Comparison of ENCODE assay signal across 8 cellular contexts in genomic region chr7:36986429-36987362, GRCh38.
A peak's percentile ranks its signal among the peaks of the same experiment; 100 is the strongest.
DNase-seq lines count a peak whose midpoint lies in the region; ATAC-seq lines count a peak whose summit lies in the region.

No MANE protein-coding gene starts in this region.

- CTCF ChIA-PET in CD4-positive, alpha-beta memory T cell (lab: Charles Lee; ENCODE audit: partially characterized antibody) = interaction anchor here (0.8 to 6.0 kb wide), 23 partner anchors 10 to 498 kb away, joined by 3 to 54 read pairs (median 4); no protein-coding TSS in a partner anchor

- intact Hi-C loops in CD4-positive, alpha-beta memory T cell (cut with micrococcal nuclease) = loop anchor here (1.0 to 5.0 kb wide), 3 partner anchors 196 to 499 kb away; no protein-coding TSS in a partner anchor

- H3K27me3 Mint-ChIP-seq in CD4-positive, alpha-beta memory T cell = no peaks in the 10 kb centered on the region

- no peaks in the 10 kb centered on the region for H3K36me3 ChIP-seq in CD4-positive, alpha-beta memory T cell (ENCODE audit: insufficient read depth, low read length)
- no peaks in the 10 kb centered on the region for H3K36me3 ChIP-seq in ectodermal cell (ENCODE audit: control insufficient read depth, insufficient read depth, low read length)

- peak; percentile 30 to 50 (median 41) for DNase-seq in CD4-positive, alpha-beta memory T cell
- DNase-seq in H4 (ENCODE audit: low spot score) (peak; percentile 85), NCI-H2227 treated with DMSO at 0.1 percent for 48 hours (lab: John Stamatoyannopoulos, UW) (peak; percentile 87), lung microvascular endothelial cell (ENCODE audit: low read depth in 2 of 2) (peak; percentile 54 to 66)
- peak; percentile 72 to 76 for DNase-seq in activated CD4-positive, alpha-beta T cell treated with anti-CD3 and anti-CD28 coated beads, Interleukin-2, amount 50 U/mL, for 48 hours
- peak; percentile 18 to 28 for DNase-seq in stimulated activated CD8-positive, alpha-beta memory T cell treated with anti-CD3 and anti-CD28 coated beads, Interleukin-2, amount 100 ng/mL, for 1 hour (ENCODE audit: low read depth in 2 of 2)

- H3K9me3 Mint-ChIP-seq in CD4-positive, alpha-beta memory T cell = peaks cover 0 to 2% (median 0%) of the 10 kb centered on the region in 8 donors

- H3K9me3 ChIP-seq in CD4-positive, alpha-beta memory T cell (ENCODE audit: control insufficient read depth in 1 of 2, low read length in 2 of 2) = no peaks in the 10 kb centered on the region
- H3K9me3 ChIP-seq in ectodermal cell (ENCODE audit: control insufficient read depth, low read length) = no peaks in the 10 kb centered on the region

- H3K27me3 ChIP-seq in CD4-positive, alpha-beta memory T cell (ENCODE audit: insufficient read depth, low read length) = no peaks in the 10 kb centered on the region
- H3K27me3 ChIP-seq in ectodermal cell (ENCODE audit: control insufficient read depth, insufficient read depth, low read length, poor library complexity, severe bottlenecking) = no peaks in the 10 kb centered on the region

- no peak overlapping the region for H3K27ac ChIP-seq in CD4-positive, alpha-beta memory T cell (ENCODE audit: low read depth, low read length)
- H3K27ac ChIP-seq in ectodermal cell (ENCODE audit: insufficient read depth, low read depth, low read length, poor library complexity, severe bottlenecking) = peak overlapping the region; percentile 55

- POLR2A ChIA-PET in CD4-positive, alpha-beta memory T cell (lab: Charles Lee; ENCODE audit: partially characterized antibody) = interaction anchor here (0.7 kb wide), 1 partner anchor 10 kb away, joined by 3 read pairs; no protein-coding TSS in a partner anchor

- WGBS in ectodermal cell, 2 experiments = 43 to 49% methylated on average over 14 of the region's 14 CpGs

- H3K27ac Mint-ChIP-seq in CD4-positive, alpha-beta memory T cell = peak overlapping the region in 3 of 7 donors; percentile 36 to 88 (median 82)

- no peak overlapping the region for H3K4me3 ChIP-seq in CD4-positive, alpha-beta memory T cell (ENCODE audit: low read length in 2 of 2)
- no peak overlapping the region for H3K4me3 ChIP-seq in ectodermal cell (ENCODE audit: insufficient read depth, low read depth, low read length)

- H3K4me1 Mint-ChIP-seq in CD4-positive, alpha-beta memory T cell = peaks cover 25 to 43% (median 31%) of the 10 kb centered on the region in 4 donors

- H3K4me1 ChIP-seq in CD4-positive, alpha-beta memory T cell (ENCODE audit: insufficient read depth, low read length) = no peaks in the 10 kb centered on the region
- peaks cover 15% of the 10 kb centered on the region for H3K4me1 ChIP-seq in ectodermal cell (ENCODE audit: control insufficient read depth, insufficient read depth, low read length)

- no peak for ATAC-seq in GM18909 (IDR thresholded peaks at IDR 0.05; ENCODE audit: poor library complexity, unreplicated experiment)

- peaks cover under 1 to 15% of the 10 kb centered on the region in 2 donors for H3K36me3 Mint-ChIP-seq in CD4-positive, alpha-beta memory T cell

- no peak overlapping the region for H3K4me3 Mint-ChIP-seq in CD4-positive, alpha-beta memory T cell

Comparison
In these comparisons a context has a peak if more than half of its experiments do, and no peak if none do; other contexts are left out.
1. DNase-seq: peak in every context shown above with its lines; median percentile 87 in NCI-H2227 treated with DMSO at 0.1 percent for 48 hours; 85 in H4; 74 in activated CD4-positive, alpha-beta T cell treated with anti-CD3 and anti-CD28 coated beads, Interleukin-2, amount 50 U/mL, for 48 hours; 60 in lung microvascular endothelial cell; 41 in CD4-positive, alpha-beta memory T cell; 23 in stimulated activated CD8-positive, alpha-beta memory T cell treated with anti-CD3 and anti-CD28 coated beads, Interleukin-2, amount 100 ng/mL, for 1 hour.